Comparison of ENCODE assay signal across 8 cellular contexts in genomic region chr16:2009302-2009711, GRCh38. TPM values are rescaled to one million over a fixed set of nuclear protein-coding genes. Genes with fewer than 3 reads are reported as not detected.
DNase-seq lines count a peak whose midpoint lies in the region; ATAC-seq, FAIRE-seq and TF ChIP-seq lines count a peak whose summit lies in the region.

No MANE protein-coding gene starts in this region.

- H3K4me1 ChIP-seq in A549 = peaks cover 53% of the 10 kb centered on the region
- H3K4me1 ChIP-seq in adipocyte (ENCODE audit: control insufficient read depth, insufficient read depth, low read length) = peaks cover 46% of the 10 kb centered on the region
- peaks cover 21 to 39% of the 10 kb centered on the region in 2 donors for H3K4me1 ChIP-seq in thyroid gland

- TF ChIP-seq CTCF in A549 (IDR thresholded peaks at IDR 0.05) (no peak; the same call in 2 of the 3 replicates), kidney epithelial cell (IDR thresholded peaks at IDR 0.05; ENCODE audit: insufficient read depth, low read length, poor library complexity, severe bottlenecking) (no peak), thyroid gland (IDR thresholded peaks at IDR 0.05) (no peak)

- peak overlapping the region; percentile 95 for H3K9ac ChIP-seq in adipocyte (ENCODE audit: low read length)

- CTCF ChIA-PET in A549 (lab: Yijun Ruan, JAX) = interaction anchor here (0.9 to 11.3 kb wide), 5 partner anchors 13 to 137 kb away, joined by 3 to 196 read pairs (median 11); partner anchors contain the start of genes GFER, NOXO1 and SYNGR3

- POLR2A ChIA-PET in A549 (lab: Yijun Ruan, JAX) = interaction anchor here (1.3 kb wide), 1 partner anchor 146 kb away, joined by 4 read pairs; the partner anchor contains the start of gene TRAF7

- H3K4me3 ChIP-seq in A549 = peak overlapping the region; percentile 94
- peak overlapping the region; percentile 89 for H3K4me3 ChIP-seq in adipocyte (ENCODE audit: low read length)
- H3K4me3 ChIP-seq in kidney epithelial cell (ENCODE audit: low read depth, low read length) = peak overlapping the region; percentile 74
- H3K4me3 ChIP-seq in thyroid gland (replicated peaks in 1 of 3) = peak overlapping the region; percentile 28 to 98 (median 93)

- H3K27me3 ChIP-seq in adipocyte (replicated peaks; ENCODE audit: control insufficient read depth, insufficient read depth, low read length) = no peaks in the 10 kb centered on the region
- H3K27me3 ChIP-seq in kidney epithelial cell (ENCODE audit: control insufficient read depth, insufficient read depth, low read length) = no peaks in the 10 kb centered on the region
- H3K27me3 ChIP-seq in thyroid gland = no peaks in the 10 kb centered on the region

- ATAC-seq in A549 = peak in 1 of 2 experiments; percentile 35; a peak in 4 of 6 replicates
- peak; percentile 41 for ATAC-seq in GM19324 (IDR thresholded peaks at IDR 0.05; ENCODE audit: low FRiP score, unreplicated experiment)
- peak; percentile 28 for ATAC-seq in HG03442 (IDR thresholded peaks at IDR 0.05; ENCODE audit: unreplicated experiment)

- peak overlapping the region; percentile 91 for H3K4me2 ChIP-seq in A549

- H3K36me3 ChIP-seq in adipocyte (ENCODE audit: control insufficient read depth, insufficient read depth, low read length, severe bottlenecking) = no peaks in the 10 kb centered on the region
- H3K36me3 ChIP-seq in kidney epithelial cell (ENCODE audit: control insufficient read depth, insufficient read depth, low read length) = peaks cover 1% of the 10 kb centered on the region
- no peaks in the 10 kb centered on the region for H3K36me3 ChIP-seq in thyroid gland

- 0% methylated on average over 5 of the region's 49 CpGs for WGBS in A549 (ENCODE audit: missing lambda C conversion rate)
- no CpG with 5 or more reads among the region's 49 CpGs for WGBS in thyroid gland, 2 donors

- TF ChIP-seq POLR2A in A549 (IDR thresholded peaks at IDR 0.05; ENCODE audit: low read length) (no peak), thyroid gland (IDR thresholded peaks at IDR 0.05) (no peak)

- FAIRE-seq in A549 (lab: Jason Lieb, UNC) = no peak

- peak overlapping the region; percentile 95 to 98 for H3K27ac ChIP-seq in A549
- peak overlapping the region in 2 of 3 donors; percentile 50 to 52 for H3K27ac ChIP-seq in thyroid gland

- DNase-seq in A549 (ENCODE audit: low read depth in 1 of 2, low spot score in 1 of 2) (no peak), adipocyte (ENCODE audit: low read depth) (peak; percentile 46), kidney epithelial cell (ENCODE audit: low read depth) (no peak), thyroid gland (no peak), retina (no peak), T1000 (lab: John Stamatoyannopoulos, UW) (no peak)

- intact Hi-C loops in thyroid gland (cut with DNase I) = no loop called here

- H3K9me3 ChIP-seq in A549 (no peaks in the 10 kb centered on the region), adipocyte (ENCODE audit: control insufficient read depth, low read length) (no peaks in the 10 kb centered on the region), thyroid gland (no peaks in the 10 kb centered on the region)

- TF ChIP-seq RAD21 in A549 (conservative IDR thresholded peaks at IDR 0.05 in 1 of 2, IDR thresholded peaks at IDR 0.05 in 1 of 2) = no peak

- no peak for TF ChIP-seq EP300 in A549 (IDR thresholded peaks at IDR 0.05)

TF ChIP-seq in A549, 52 proteins besides CTCF, POLR2A, EP300 and RAD21:
- TF ChIP-seq HOXB13 (CRISPR knock-in tag; IDR thresholded peaks at IDR 0.05; ENCODE audit: low read depth) = no peak
- no peak for TF ChIP-seq ZFP36 (IDR thresholded peaks at IDR 0.05; ENCODE audit: borderline replicate concordance, partially characterized antibody)
- TF ChIP-seq ATOH8 (CRISPR knock-in tag; IDR thresholded peaks at IDR 0.05; ENCODE audit: low read depth) = no peak
- TF ChIP-seq HOXA7 (CRISPR knock-in tag; IDR thresholded peaks at IDR 0.05) = no peak
- TF ChIP-seq, protein P1, sequence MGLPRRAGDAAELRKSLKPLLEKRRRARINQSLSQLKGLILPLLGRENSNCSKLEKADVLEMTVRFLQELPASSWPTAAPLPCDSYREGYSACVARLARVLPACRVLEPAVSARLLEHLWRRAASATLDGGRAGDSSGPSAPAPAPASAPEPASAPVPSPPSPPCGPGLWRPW (IDR thresholded peaks at IDR 0.05) = no peak
- TF ChIP-seq GATA3 (IDR thresholded peaks at IDR 0.05; ENCODE audit: borderline replicate concordance) = no peak
- no peak for TF ChIP-seq CBX8 (IDR thresholded peaks at IDR 0.05)
- no peak for TF ChIP-seq CEBPB (IDR thresholded peaks at IDR 0.05)
- TF ChIP-seq BHLHE40 (IDR thresholded peaks at IDR 0.05; ENCODE audit: low read depth, low read length) = no peak
- TF ChIP-seq HEYL (CRISPR knock-in tag; IDR thresholded peaks at IDR 0.05) = no peak
- no peak for TF ChIP-seq ELK1 (IDR thresholded peaks at IDR 0.05; ENCODE audit: low read depth, low read length)
- TF ChIP-seq, protein P2, sequence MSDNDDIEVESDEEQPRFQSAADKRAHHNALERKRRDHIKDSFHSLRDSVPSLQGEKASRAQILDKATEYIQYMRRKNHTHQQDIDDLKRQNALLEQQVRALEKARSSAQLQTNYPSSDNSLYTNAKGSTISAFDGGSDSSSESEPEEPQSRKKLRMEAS (IDR thresholded peaks at IDR 0.05) = no peak
- no peak for TF ChIP-seq KDM1A (IDR thresholded peaks at IDR 0.05; ENCODE audit: low read depth)
- TF ChIP-seq CHD4 (IDR thresholded peaks at IDR 0.05; ENCODE audit: borderline replicate concordance) = no peak
- no peak for TF ChIP-seq RCOR1 (IDR thresholded peaks at IDR 0.05; ENCODE audit: low read depth, low read length)
- TF ChIP-seq JUNB (IDR thresholded peaks at IDR 0.05) = no peak

RNA-seq across cellular contexts. Expression of gene ZNF598, which starts 0.3 kb away (rescaled TPM):
- 15.3 and 17.7 TPM in 2 replicates for polyA plus RNA-seq in A549 (2011; rRNA removed)
- 52.2 and 62.7 TPM in 2 replicates for polyA plus RNA-seq in A549 (2012; cell fraction: cytosol; rRNA removed)
- polyA plus RNA-seq in A549 (2012; cell fraction: nucleus; rRNA removed) = 120 and 183 TPM in 2 replicates
- 32.7 to 35.0 TPM (median 33.8 TPM) in 3 replicates for polyA plus RNA-seq in A549 (2017; fragmentation: RNase III; extraction: RNeasy Plus Mini Kit Qiagen cat#74134 plus additional on column Dnase treatment)
- polyA minus RNA-seq in A549 (2011; rRNA and poly(A)+ RNA removed) = 12.7 and 17.2 TPM in 2 replicates
- total RNA-seq in kidney epithelial cell = 48.1 and 57.7 TPM in 2 replicates
- 10 to 100 TPM; 19.0 to 38.4 (median 27.4) TPM for total RNA-seq in thyroid gland

RNA-seq across cellular contexts. Expression of gene NPW, which starts 10.3 kb away (rescaled TPM):
- polyA plus RNA-seq in A549 (2011; rRNA removed) (0.13 and 0.26 TPM in 2 replicates), A549 (2017; fragmentation: RNase III; extraction: RNeasy Plus Mini Kit Qiagen cat#74134 plus additional on column Dnase treatment) (1.0 to 1.6 TPM (median 1.2 TPM) in 3 replicates)
- 0.83 and 1.2 TPM in 2 replicates for polyA plus RNA-seq in A549 (2012; cell fraction: cytosol; rRNA removed)
- 7.5 and 11.1 TPM in 2 replicates for polyA plus RNA-seq in A549 (2012; cell fraction: nucleus; rRNA removed)
- not detected in 2 replicates for polyA minus RNA-seq in A549 (2011; rRNA and poly(A)+ RNA removed)
- total RNA-seq in kidney epithelial cell (not detected in 2 replicates), thyroid gland (under 1 TPM in 2 of 4 donors, not detected in 2; 0.54 to 0.63 TPM)

RNA-seq across cellular contexts. Expression of gene NHERF2, which starts 17.4 kb away (rescaled TPM):
- polyA plus RNA-seq in A549 (2011; rRNA removed) (33.1 and 35.0 TPM in 2 replicates), A549 (2017; fragmentation: RNase III; extraction: RNeasy Plus Mini Kit Qiagen cat#74134 plus additional on column Dnase treatment) (27.3 to 32.3 TPM (median 31.0 TPM) in 3 replicates)
- 72.4 and 90.6 TPM in 2 replicates for polyA plus RNA-seq in A549 (2012; cell fraction: cytosol; rRNA removed)
- polyA plus RNA-seq in A549 (2012; cell fraction: nucleus; rRNA removed) = 67.1 and 86.4 TPM in 2 replicates
- polyA minus RNA-seq in A549 (2011; rRNA and poly(A)+ RNA removed) = 9.9 and 14.4 TPM in 2 replicates
- total RNA-seq in kidney epithelial cell (27.5 and 46.3 TPM in 2 replicates), thyroid gland (100 to 1,000 TPM in 1 of 4 donors, 10 to 100 TPM in 3; 73.8 to 146 (median 81.6) TPM)

RNA-seq across cellular contexts. Expression of gene SYNGR3, which starts 19.5 kb away (rescaled TPM):
- polyA plus RNA-seq in A549 (2011; rRNA removed) = 4.9 and 5.7 TPM in 2 replicates
- 6.0 and 8.8 TPM in 2 replicates for polyA plus RNA-seq in A549 (2012; cell fraction: cytosol; rRNA removed)
- polyA plus RNA-seq in A549 (2012; cell fraction: nucleus; rRNA removed) = 15.4 and 17.6 TPM in 2 replicates
- 4.1 to 5.0 TPM (median 4.4 TPM) in 3 replicates for polyA plus RNA-seq in A549 (2017; fragmentation: RNase III; extraction: RNeasy Plus Mini Kit Qiagen cat#74134 plus additional on column Dnase treatment)
- 6.2 and 6.6 TPM in 2 replicates for polyA minus RNA-seq in A549 (2011; rRNA and poly(A)+ RNA removed)
- total RNA-seq in kidney epithelial cell = 11.3 and 20.1 TPM in 2 replicates
- total RNA-seq in thyroid gland = not detected

RNA-seq across cellular contexts. Expression of gene GFER, which starts 25.3 kb away (rescaled TPM):
- polyA plus RNA-seq in A549 (2011; rRNA removed) (11.9 and 12.9 TPM in 2 replicates), A549 (2017; fragmentation: RNase III; extraction: RNeasy Plus Mini Kit Qiagen cat#74134 plus additional on column Dnase treatment) (33.9 to 34.9 TPM (median 34.8 TPM) in 3 replicates)
- 23.7 and 27.7 TPM in 2 replicates for polyA plus RNA-seq in A549 (2012; cell fraction: cytosol; rRNA removed)
- polyA plus RNA-seq in A549 (2012; cell fraction: nucleus; rRNA removed) = 26.8 and 30.6 TPM in 2 replicates
- polyA minus RNA-seq in A549 (2011; rRNA and poly(A)+ RNA removed) = 8.6 and 9.5 TPM in 2 replicates
- total RNA-seq in kidney epithelial cell (30.2 and 32.7 TPM in 2 replicates), thyroid gland (10 to 100 TPM in 3 of 4 donors, 1 to 10 TPM in 1; 7.8 to 37.2 (median 22.3) TPM)
